Comparison of ENCODE assay signal across 10 cellular contexts in the genomic region with DNA sequence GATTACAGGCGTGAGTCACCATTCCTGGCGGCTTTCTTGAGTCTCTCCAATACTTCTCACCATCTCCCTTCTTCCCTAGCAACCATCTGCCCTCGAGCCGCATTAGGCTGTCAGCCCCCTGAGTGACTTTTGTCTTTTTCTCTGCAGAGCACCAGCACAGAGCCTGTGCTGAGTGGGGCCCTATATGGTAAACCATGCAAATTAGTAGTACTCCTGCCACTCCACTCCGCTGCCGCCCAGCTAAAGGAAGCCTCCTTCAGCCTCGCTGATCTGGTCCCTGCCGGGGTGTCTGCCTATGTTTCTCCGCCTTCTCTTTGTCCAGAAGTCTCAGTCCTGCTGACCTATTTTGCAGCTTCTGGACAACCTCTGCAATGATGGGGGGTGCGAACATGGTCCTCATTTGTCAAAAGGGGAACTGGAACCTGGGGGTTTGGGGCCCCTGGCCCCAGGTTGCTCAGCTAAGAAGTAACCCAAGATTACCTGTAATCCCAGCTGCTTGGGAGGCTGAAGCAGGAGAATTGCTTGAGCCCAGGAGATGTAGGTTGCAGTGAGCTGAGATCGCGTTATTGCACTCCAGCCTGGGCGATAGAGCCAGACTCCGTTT. TPM values are rescaled to one million over a fixed set of nuclear protein-coding genes. Genes with fewer than 3 reads are reported as not detected.
"Had no signal": no experiment of that assay in that cellular context is flagged by ENCODE, and none has a peak within 500 bp of the region (broad histone marks: within the 10 kb centered on the region; RNA-seq: fewer than 3 reads in every experiment).

No MANE protein-coding gene starts in this region.

RNA-seq across cellular contexts. Expression of a gene that starts 54.3 kb away (rescaled TPM):
- total RNA-seq: activated CD8-positive, alpha-beta memory T cell treated with anti-CD3 and anti-CD28 coated beads, Interleukin-2, amount 10 ng/mL, durations not matched to agents 7 days and 5 days; activated CD8-positive, alpha-beta T cell treated with anti-CD3 and anti-CD28 coated beads for 36 hours; activated naive CD4-positive, alpha-beta T cell treated with anti-CD3 and anti-CD28 coated beads for 36 hours; activated naive CD8-positive, alpha-beta T cell treated with anti-CD3 and anti-CD28 coated beads for 36 hours; activated T-cell treated with anti-CD3 and anti-CD28 coated beads, Interleukin-2, amount 50 U/mL, for 4 hours; cardiac muscle cell; PC-3; Right ventricle myocardium inferior; T-cell had no signal
- polyA plus RNA-seq: adipose tissue, cardiac muscle cell had no signal

RNA-seq across cellular contexts. Expression of a gene that starts 54.3 kb away (rescaled TPM):
- total RNA-seq: activated CD8-positive, alpha-beta memory T cell treated with anti-CD3 and anti-CD28 coated beads, Interleukin-2, amount 10 ng/mL, durations not matched to agents 7 days and 5 days; activated CD8-positive, alpha-beta T cell treated with anti-CD3 and anti-CD28 coated beads for 36 hours; activated naive CD4-positive, alpha-beta T cell treated with anti-CD3 and anti-CD28 coated beads for 36 hours; activated naive CD8-positive, alpha-beta T cell treated with anti-CD3 and anti-CD28 coated beads for 36 hours; activated T-cell treated with anti-CD3 and anti-CD28 coated beads, Interleukin-2, amount 50 U/mL, for 4 hours; cardiac muscle cell; PC-3; Right ventricle myocardium inferior; T-cell had no signal
- polyA plus RNA-seq: cardiac muscle cell had no signal
